9 cellular contexts compared by ENCODE assay signal in the genomic region with DNA sequence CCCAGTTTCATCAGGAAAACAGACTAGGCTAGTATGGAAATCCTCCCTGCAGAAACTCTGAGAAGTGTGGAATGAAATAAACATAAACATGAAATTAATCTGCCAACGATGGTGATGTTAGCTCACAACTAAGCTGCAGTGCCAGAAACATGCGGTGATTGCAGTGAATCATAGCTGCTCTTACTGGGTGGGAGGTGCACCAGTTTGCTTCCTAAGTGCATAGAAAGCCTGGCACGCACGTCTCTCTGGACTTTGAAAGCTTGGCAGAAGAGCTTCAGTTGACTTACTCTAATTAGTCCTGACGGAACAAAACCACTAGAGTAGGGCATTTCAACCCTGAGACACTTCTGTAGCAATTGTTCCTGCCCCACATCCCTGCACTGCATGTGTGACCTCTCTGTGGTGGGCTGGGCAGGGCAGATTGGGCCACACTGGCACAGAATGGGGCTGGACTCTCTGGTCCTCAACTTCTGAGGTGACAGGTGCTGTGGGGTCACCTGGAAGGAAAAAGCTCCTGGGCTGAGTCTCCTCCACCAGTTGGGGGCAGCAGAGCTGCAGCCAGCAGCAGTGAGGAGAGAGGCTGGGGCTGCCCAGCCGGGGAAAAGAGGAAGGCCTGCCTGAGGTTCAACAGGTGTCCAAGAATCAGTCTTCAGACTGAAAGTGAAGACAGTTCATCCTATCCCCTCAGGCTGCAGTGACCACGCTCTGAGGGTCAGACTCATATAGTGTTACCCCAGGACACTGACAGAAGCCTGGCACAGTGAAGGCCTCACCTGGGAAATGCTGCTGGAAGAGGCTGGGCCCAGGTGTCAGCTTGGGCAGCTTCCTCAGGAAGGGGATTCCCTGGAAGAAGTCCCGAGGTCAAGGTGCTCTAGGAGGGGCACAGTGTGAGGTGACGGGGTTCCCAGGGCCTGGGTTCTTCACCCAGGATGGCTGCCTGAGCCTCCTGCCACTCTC. TPM values are rescaled to one million over a fixed set of nuclear protein-coding genes. Genes with fewer than 3 reads are reported as not detected.
DNase-seq lines count a peak whose midpoint lies in the region; ATAC-seq and TF ChIP-seq lines count a peak whose summit lies in the region.
"Had no signal": no experiment of that assay in that cellular context is flagged by ENCODE, and none has a peak within 500 bp of the region (broad histone marks: within the 10 kb centered on the region; RNA-seq: fewer than 3 reads in every experiment).

No MANE protein-coding gene starts in this region.

- no peak for TF ChIP-seq EP300 in Ishikawa (IDR thresholded peaks at IDR 0.05; ENCODE audit: borderline replicate concordance)

- H3K27ac Mint-ChIP-seq in activated T-cell treated with anti-CD3 and anti-CD28 coated beads, Interleukin-2, amount 50 U/mL, for 24 hours, result no peak overlapping the region

- ATAC-seq in activated T-cell treated with anti-CD3 and anti-CD28 coated beads, Interleukin-2, amount 50 U/mL, for 4 hours, result no peak
- no peak for ATAC-seq in HG03025 (IDR thresholded peaks at IDR 0.05; ENCODE audit: low FRiP score, unreplicated experiment)

- H3K4me3 Mint-ChIP-seq in activated T-cell treated with anti-CD3 and anti-CD28 coated beads, Interleukin-2, amount 50 U/mL, for 24 hours, result no peak overlapping the region
- no peak overlapping the region for H3K4me3 Mint-ChIP-seq in activated T-cell treated with anti-CD3 and anti-CD28 coated beads, Interleukin-2, amount 50 U/mL, for 4 hours

- peak; percentile 32 for DNase-seq in activated T-cell treated with anti-CD3 and anti-CD28 coated beads, Interleukin-2, amount 50 U/mL, for 24 hours
- DNase-seq in activated T-cell treated with anti-CD3 and anti-CD28 coated beads, Interleukin-2, amount 50 U/mL, for 4 hours, result no peak
- DNase-seq in astrocyte of the spinal cord (ENCODE audit: low read depth, low spot score) (peak; percentile 42), mucosa of gallbladder (ENCODE audit: low spot score) (peak; percentile 75), SHP77 treated with DMSO at 0.1 percent for 48 hours (lab: John Stamatoyannopoulos, UW) (no peak), SW 1271 (lab: John Stamatoyannopoulos, UW) (no peak)

- H3K4me1 Mint-ChIP-seq in activated T-cell treated with anti-CD3 and anti-CD28 coated beads, Interleukin-2, amount 50 U/mL, for 24 hours (ENCODE audit: low read depth), result no peaks in the 10 kb centered on the region
- no peaks in the 10 kb centered on the region for H3K4me1 Mint-ChIP-seq in activated T-cell treated with anti-CD3 and anti-CD28 coated beads, Interleukin-2, amount 50 U/mL, for 4 hours (ENCODE audit: low read depth)

- no peaks in the 10 kb centered on the region for H3K9me3 Mint-ChIP-seq in activated T-cell treated with anti-CD3 and anti-CD28 coated beads, Interleukin-2, amount 50 U/mL, for 24 hours
- H3K9me3 Mint-ChIP-seq in activated T-cell treated with anti-CD3 and anti-CD28 coated beads, Interleukin-2, amount 50 U/mL, for 4 hours, result no peaks in the 10 kb centered on the region

- TF ChIP-seq RAD21 in Ishikawa (IDR thresholded peaks at IDR 0.05; ENCODE audit: low read depth), result peak; percentile 31; the same call in 1 of the 2 replicates

- H3K27me3 Mint-ChIP-seq in activated T-cell treated with anti-CD3 and anti-CD28 coated beads, Interleukin-2, amount 50 U/mL, for 24 hours, result no peaks in the 10 kb centered on the region
- no peaks in the 10 kb centered on the region for H3K27me3 Mint-ChIP-seq in activated T-cell treated with anti-CD3 and anti-CD28 coated beads, Interleukin-2, amount 50 U/mL, for 4 hours (ENCODE audit: low read depth)

- in situ Hi-C loops in astrocyte of the spinal cord (cut with HindIII; ENCODE audit: low sequenced_read_pairs), result no loop called here

- no peak overlapping the region for H3K4me3 ChIP-seq in astrocyte of the spinal cord (ENCODE audit: low read depth, low read length)
- H3K4me3 ChIP-seq: adrenal gland had no signal

- no peaks in the 10 kb centered on the region for H3K36me3 Mint-ChIP-seq in activated T-cell treated with anti-CD3 and anti-CD28 coated beads, Interleukin-2, amount 50 U/mL, for 24 hours (ENCODE audit: low read depth)
- no peaks in the 10 kb centered on the region for H3K36me3 Mint-ChIP-seq in activated T-cell treated with anti-CD3 and anti-CD28 coated beads, Interleukin-2, amount 50 U/mL, for 4 hours (ENCODE audit: insufficient read depth)

- peak; percentile 48 for TF ChIP-seq CTCF in astrocyte of the spinal cord (IDR thresholded peaks at IDR 0.05; ENCODE audit: low read depth, low read length)

TF ChIP-seq in Ishikawa, 13 proteins besides CTCF, POLR2A, EP300 and RAD21:
- TF ChIP-seq, protein P1, sequence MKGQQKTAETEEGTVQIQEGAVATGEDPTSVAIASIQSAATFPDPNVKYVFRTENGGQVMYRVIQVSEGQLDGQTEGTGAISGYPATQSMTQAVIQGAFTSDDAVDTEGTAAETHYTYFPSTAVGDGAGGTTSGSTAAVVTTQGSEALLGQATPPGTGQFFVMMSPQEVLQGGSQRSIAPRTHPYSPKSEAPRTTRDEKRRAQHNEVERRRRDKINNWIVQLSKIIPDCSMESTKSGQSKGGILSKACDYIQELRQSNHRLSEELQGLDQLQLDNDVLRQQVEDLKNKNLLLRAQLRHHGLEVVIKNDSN (IDR thresholded peaks at IDR 0.05), result no peak
- TF ChIP-seq, protein P2, sequence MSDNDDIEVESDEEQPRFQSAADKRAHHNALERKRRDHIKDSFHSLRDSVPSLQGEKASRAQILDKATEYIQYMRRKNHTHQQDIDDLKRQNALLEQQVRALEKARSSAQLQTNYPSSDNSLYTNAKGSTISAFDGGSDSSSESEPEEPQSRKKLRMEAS (IDR thresholded peaks at IDR 0.05), result peak; percentile 28; the same call in 1 of the 2 replicates
- 0 out of 2 replicates have a peak, but pooled peaks have one; percentile 5 for TF ChIP-seq NFIC (IDR thresholded peaks at IDR 0.05)

RNA-seq across cellular contexts. Expression of a gene that starts 40.5 kb away (rescaled TPM):
- not detected for total RNA-seq in activated T-cell treated with anti-CD3 and anti-CD28 coated beads, Interleukin-2, amount 50 U/mL, for 4 hours
- total RNA-seq in mucosa of gallbladder, result not detected
- total RNA-seq: adrenal gland had no signal

Comparison
In these comparisons a context has a peak if more than half of its experiments do, and no peak if none do; other contexts are left out.
1. DNase-seq: peak in activated T-cell treated with anti-CD3 and anti-CD28 coated beads, Interleukin-2, amount 50 U/mL, for 24 hours (single experiment), astrocyte of the spinal cord (single experiment) and mucosa of gallbladder (single experiment); none in activated T-cell treated with anti-CD3 and anti-CD28 coated beads, Interleukin-2, amount 50 U/mL, for 4 hours (single experiment), SHP77 treated with DMSO at 0.1 percent for 48 hours (single experiment) and SW 1271 (0 of 2).